Comparison of ENCODE assay signal across 8 cellular contexts in genomic region chr1:160291248-160292220, GRCh38. TPM values are rescaled to one million over a fixed set of nuclear protein-coding genes. Genes with fewer than 3 reads are reported as not detected.
DNase-seq lines count a peak whose midpoint lies in the region; ATAC-seq and TF ChIP-seq lines count a peak whose summit lies in the region.

No MANE protein-coding gene starts in this region.

- TF ChIP-seq POLR2A in suprapubic skin (IDR thresholded peaks at IDR 0.05): no peak

- no peak overlapping the region for H3K9ac ChIP-seq in Loucy (ENCODE audit: low read depth, low read length, poor library complexity, severe bottlenecking)

- no peak overlapping the region for H3K4me2 ChIP-seq in Loucy (ENCODE audit: low read depth, low read length, poor library complexity, severe bottlenecking)

- H3K27ac Mint-ChIP-seq in activated T-helper 2 cell treated with anti-CD3 and anti-CD28 coated beads, Interferon-gamma antibody, Interleukin-2, Interleukin-4, amounts not matched to agents 10 μg/mL and 5 μg/mL and 100 μg/mL, durations not matched to agents 14 hours and 24 hours and 36 hours: no peak overlapping the region

- no peak for TF ChIP-seq EP300 in suprapubic skin (IDR thresholded peaks at IDR 0.05)

- no peak overlapping the region for H3K27ac ChIP-seq in RWPE2 (ENCODE audit: poor library complexity, severe bottlenecking)
- no peak overlapping the region for H3K27ac ChIP-seq in suprapubic skin

- TF ChIP-seq CTCF in Loucy (conservative IDR thresholded peaks at IDR 0.05; ENCODE audit: low read length) (peak; percentile 87), RWPE2 (IDR thresholded peaks at IDR 0.05; ENCODE audit: poor library complexity, severe bottlenecking) (peak; percentile 86), fibroblast of villous mesenchyme (IDR thresholded peaks at IDR 0.05; ENCODE audit: insufficient read depth, low read depth, low read length) (peak; percentile 87), suprapubic skin (IDR thresholded peaks at IDR 0.05) (peak; percentile 75 to 78)

- H3K27me3 Mint-ChIP-seq in activated T-helper 2 cell treated with anti-CD3 and anti-CD28 coated beads, Interferon-gamma antibody, Interleukin-2, Interleukin-4, amounts not matched to agents 10 μg/mL and 5 μg/mL and 100 μg/mL, durations not matched to agents 14 hours and 24 hours and 36 hours (ENCODE audit: low read depth): no peaks in the 10 kb centered on the region

- no peaks in the 10 kb centered on the region for H3K4me1 Mint-ChIP-seq in activated T-helper 2 cell treated with anti-CD3 and anti-CD28 coated beads, Interferon-gamma antibody, Interleukin-2, Interleukin-4, amounts not matched to agents 10 μg/mL and 5 μg/mL and 100 μg/mL, durations not matched to agents 14 hours and 24 hours and 36 hours (ENCODE audit: low read depth)

- peaks cover 75% of the 10 kb centered on the region for H3K36me3 ChIP-seq in Loucy (ENCODE audit: insufficient read depth, low read length)
- H3K36me3 ChIP-seq in RWPE2 (ENCODE audit: low read depth): peaks cover 82% of the 10 kb centered on the region
- peaks cover 84% of the 10 kb centered on the region for H3K36me3 ChIP-seq in suprapubic skin

- no peaks in the 10 kb centered on the region for H3F3A ChIP-seq in Loucy (ENCODE audit: low read depth)

- no peaks in the 10 kb centered on the region for H3K9me3 Mint-ChIP-seq in activated T-helper 2 cell treated with anti-CD3 and anti-CD28 coated beads, Interferon-gamma antibody, Interleukin-2, Interleukin-4, amounts not matched to agents 10 μg/mL and 5 μg/mL and 100 μg/mL, durations not matched to agents 14 hours and 24 hours and 36 hours

- H3K9me2 ChIP-seq in Loucy (replicated peaks; ENCODE audit: low read depth, low read length): no peaks in the 10 kb centered on the region

- H3K27me3 ChIP-seq in Loucy (ENCODE audit: insufficient read depth, low read length, poor library complexity, severe bottlenecking): no peaks in the 10 kb centered on the region
- H3K27me3 ChIP-seq in RWPE2 (ENCODE audit: insufficient read depth, poor library complexity, severe bottlenecking): no peaks in the 10 kb centered on the region
- no peaks in the 10 kb centered on the region for H3K27me3 ChIP-seq in suprapubic skin

- no peaks in the 10 kb centered on the region for H3K4me1 ChIP-seq in Loucy (ENCODE audit: insufficient read depth, low read length, poor library complexity, severe bottlenecking)
- no peaks in the 10 kb centered on the region for H3K4me1 ChIP-seq in RWPE2 (ENCODE audit: insufficient read depth, poor library complexity, severe bottlenecking)
- peaks cover 6% of the 10 kb centered on the region for H3K4me1 ChIP-seq in suprapubic skin

- intact Hi-C loops in activated T-helper 2 cell treated with anti-CD3 and anti-CD28 coated beads, Interferon-gamma antibody, Interleukin-2, Interleukin-4, amounts not matched to agents 10 μg/mL and 5 μg/mL and 100 μg/mL, durations not matched to agents 14 hours and 24 hours and 36 hours (cut with micrococcal nuclease): loop anchor here (2.0 to 5.0 kb wide), 3 partner anchors 39 to 191 kb away; no protein-coding TSS in a partner anchor

- H3K79me2 ChIP-seq in Loucy (ENCODE audit: insufficient read depth, low read length): no peaks in the 10 kb centered on the region

- 35% methylated on average over 11 of the region's 11 CpGs for WGBS in suprapubic skin

- H3K36me3 Mint-ChIP-seq in activated T-helper 2 cell treated with anti-CD3 and anti-CD28 coated beads, Interferon-gamma antibody, Interleukin-2, Interleukin-4, amounts not matched to agents 10 μg/mL and 5 μg/mL and 100 μg/mL, durations not matched to agents 14 hours and 24 hours and 36 hours (ENCODE audit: low read depth): peaks cover 78% of the 10 kb centered on the region

- no peaks in the 10 kb centered on the region for H4K20me1 ChIP-seq in Loucy (ENCODE audit: insufficient read depth, low read length, poor library complexity, severe bottlenecking)

- DNase-seq in C1 segment of cervical spinal cord (lab: John Stamatoyannopoulos, UW): peak in 11 of 14 donors; percentile 12 to 64 (median 26)
- DNase-seq in RWPE2 (ENCODE audit: low spot score): no peak
- DNase-seq in activated T-helper 2 cell treated with anti-CD3 and anti-CD28 coated beads, Interferon-gamma antibody, Interleukin-2, Interleukin-4, amounts not matched to agents 10 μg/mL and 5 μg/mL and 100 μg/mL, durations not matched to agents 14 hours and 24 hours and 36 hours (ENCODE audit: low spot score): peak; percentile 58
- peak; percentile 71 for DNase-seq in fibroblast of villous mesenchyme (ENCODE audit: low read depth)
- peak; percentile 20 for DNase-seq in non-pigmented ciliary epithelial cell (ENCODE audit: low read depth)
- DNase-seq in suprapubic skin (ENCODE audit: low spot score in 2 of 2): peak in 1 of 2 donors; percentile 74

- H3K4me3 ChIP-seq in Loucy (ENCODE audit: low read length, poor library complexity, severe bottlenecking): no peak overlapping the region
- no peak overlapping the region for H3K4me3 ChIP-seq in RWPE2 (ENCODE audit: severe bottlenecking)
- no peak overlapping the region for H3K4me3 ChIP-seq in fibroblast of villous mesenchyme (ENCODE audit: low read depth, low read length)
- no peak overlapping the region for H3K4me3 ChIP-seq in suprapubic skin

- ATAC-seq in GM19328 (IDR thresholded peaks at IDR 0.05; ENCODE audit: unreplicated experiment): peak; percentile 66
- peak; percentile 87 for ATAC-seq in RWPE2 (ENCODE audit: low read depth)

- no peak overlapping the region for H2AFZ ChIP-seq in Loucy (ENCODE audit: low read length)

- no peak overlapping the region for H3K4me3 Mint-ChIP-seq in activated T-helper 2 cell treated with anti-CD3 and anti-CD28 coated beads, Interferon-gamma antibody, Interleukin-2, Interleukin-4, amounts not matched to agents 10 μg/mL and 5 μg/mL and 100 μg/mL, durations not matched to agents 14 hours and 24 hours and 36 hours (ENCODE audit: low read depth)

- H3K9me3 ChIP-seq in Loucy (ENCODE audit: insufficient read depth, low read depth, low read length) (no peaks in the 10 kb centered on the region), RWPE2 (ENCODE audit: severe bottlenecking) (no peaks in the 10 kb centered on the region), suprapubic skin (no peaks in the 10 kb centered on the region)

RNA-seq across cellular contexts. Expression of gene PEX19, which starts 6.6 kb away (rescaled TPM):
- total RNA-seq in activated T-helper 2 cell treated with anti-CD3 and anti-CD28 coated beads, Interferon-gamma antibody, Interleukin-2, Interleukin-4, amounts not matched to agents 10 μg/mL and 5 μg/mL and 100 μg/mL, durations not matched to agents 14 hours and 24 hours and 36 hours: 60.9 and 68.5 TPM in 2 replicates
- 39.6 and 51.0 TPM in 2 replicates for total RNA-seq in fibroblast of villous mesenchyme
- total RNA-seq in suprapubic skin: 10 to 100 TPM; 36.3 to 47.3 (median 45.0) TPM

RNA-seq across cellular contexts. Expression of gene DCAF8, which starts 29.2 kb away (rescaled TPM):
- total RNA-seq in activated T-helper 2 cell treated with anti-CD3 and anti-CD28 coated beads, Interferon-gamma antibody, Interleukin-2, Interleukin-4, amounts not matched to agents 10 μg/mL and 5 μg/mL and 100 μg/mL, durations not matched to agents 14 hours and 24 hours and 36 hours: 132 and 143 TPM in 2 replicates
- total RNA-seq in fibroblast of villous mesenchyme (68.6 and 75.1 TPM in 2 replicates), suprapubic skin (100 to 1,000 TPM in 3 of 4 donors, 10 to 100 TPM in 1; 98.3 to 402 (median 125) TPM)

RNA-seq across cellular contexts. Expression of gene COPA, which starts 51.5 kb away (rescaled TPM):
- 153 and 154 TPM in 2 replicates for total RNA-seq in activated T-helper 2 cell treated with anti-CD3 and anti-CD28 coated beads, Interferon-gamma antibody, Interleukin-2, Interleukin-4, amounts not matched to agents 10 μg/mL and 5 μg/mL and 100 μg/mL, durations not matched to agents 14 hours and 24 hours and 36 hours
- total RNA-seq in fibroblast of villous mesenchyme (295 and 322 TPM in 2 replicates), suprapubic skin (10 to 100 TPM; 62.5 to 92.9 (median 87.2) TPM)

RNA-seq across cellular contexts. Expression of gene NCSTN, which starts 51.6 kb away (rescaled TPM):
- total RNA-seq in activated T-helper 2 cell treated with anti-CD3 and anti-CD28 coated beads, Interferon-gamma antibody, Interleukin-2, Interleukin-4, amounts not matched to agents 10 μg/mL and 5 μg/mL and 100 μg/mL, durations not matched to agents 14 hours and 24 hours and 36 hours: 65.3 and 72.4 TPM in 2 replicates
- 109 and 165 TPM in 2 replicates for total RNA-seq in fibroblast of villous mesenchyme
- total RNA-seq in suprapubic skin: 10 to 100 TPM; 53.4 to 94.1 (median 71.1) TPM
